In genomic region chr1:223708001-223708359, GRCh38 we compare ENCODE assay signal across 9 cellular contexts. TPM values are rescaled to one million over a fixed set of nuclear protein-coding genes. Genes with fewer than 3 reads are reported as not detected.
DNase-seq lines count a peak whose midpoint lies in the region; ATAC-seq, FAIRE-seq and TF ChIP-seq lines count a peak whose summit lies in the region.
"Had no signal": no experiment of that assay in that cellular context is flagged by ENCODE, and none has a peak within 500 bp of the region (broad histone marks: within the 10 kb centered on the region; RNA-seq: fewer than 3 reads in every experiment).

No MANE protein-coding gene starts in this region.

- TF ChIP-seq POLR2A in H54 (IDR thresholded peaks at IDR 0.05; ENCODE audit: low read depth, low read length): peak; percentile 31; the same call in 1 of the 2 replicates

- POLR2A ChIA-PET in RWPE1 (lab: Yijun Ruan, JAX; ENCODE audit: low non-redundant PET): interaction anchor here (0.5 to 0.7 kb wide), 2 partner anchors 24 to 574 kb away, joined by 3 to 9 read pairs; no protein-coding TSS in a partner anchor

- no peaks in the 10 kb centered on the region for H3K36me3 Mint-ChIP-seq in activated T-helper 2 cell treated with anti-CD3 and anti-CD28 coated beads, Interferon-gamma antibody, Interleukin-2, Interleukin-4, amounts not matched to agents 10 μg/mL and 5 μg/mL and 100 μg/mL, durations not matched to agents 14 hours and 24 hours and 36 hours (ENCODE audit: low read depth)

- CTCF ChIA-PET in RWPE1 (lab: Yijun Ruan, JAX): interaction anchor here (0.9 to 1.3 kb wide), 3 partner anchors 9 to 41 kb away, joined by 3 to 5 read pairs (median 4); no protein-coding TSS in a partner anchor

- H3K27ac ChIP-seq in RWPE1 (peak overlapping the region; percentile 94), skin epidermis (peak overlapping the region in 20 of 21 experiments; percentile 48 to 91 (median 74))

- H3K4me1 Mint-ChIP-seq in activated T-helper 2 cell treated with anti-CD3 and anti-CD28 coated beads, Interferon-gamma antibody, Interleukin-2, Interleukin-4, amounts not matched to agents 10 μg/mL and 5 μg/mL and 100 μg/mL, durations not matched to agents 14 hours and 24 hours and 36 hours (ENCODE audit: low read depth): peaks cover 41% of the 10 kb centered on the region

- no peaks in the 10 kb centered on the region for H3K9me3 Mint-ChIP-seq in activated T-helper 2 cell treated with anti-CD3 and anti-CD28 coated beads, Interferon-gamma antibody, Interleukin-2, Interleukin-4, amounts not matched to agents 10 μg/mL and 5 μg/mL and 100 μg/mL, durations not matched to agents 14 hours and 24 hours and 36 hours
- H3K9me3 Mint-ChIP-seq: activated B cell treated with CpG ODN at 0.5 μM for 24 hours had no signal

- no peak overlapping the region for H3K4me3 Mint-ChIP-seq in activated T-helper 2 cell treated with anti-CD3 and anti-CD28 coated beads, Interferon-gamma antibody, Interleukin-2, Interleukin-4, amounts not matched to agents 10 μg/mL and 5 μg/mL and 100 μg/mL, durations not matched to agents 14 hours and 24 hours and 36 hours (ENCODE audit: low read depth)
- H3K4me3 Mint-ChIP-seq: activated B cell treated with CpG ODN at 0.5 μM for 24 hours had no signal

- no peak overlapping the region for H3K27ac Mint-ChIP-seq in activated T-helper 2 cell treated with anti-CD3 and anti-CD28 coated beads, Interferon-gamma antibody, Interleukin-2, Interleukin-4, amounts not matched to agents 10 μg/mL and 5 μg/mL and 100 μg/mL, durations not matched to agents 14 hours and 24 hours and 36 hours
- H3K27ac Mint-ChIP-seq: activated B cell treated with CpG ODN at 0.5 μM for 24 hours had no signal

- H3K4me3 ChIP-seq in fibroblast of mammary gland (ENCODE audit: control insufficient read depth, low read depth, low read length) (no peak overlapping the region), skin epidermis (peak overlapping the region in 1 of 7 experiments; percentile 12)

- no peak for TF ChIP-seq CTCF in RWPE1 (conservative IDR thresholded peaks at IDR 0.05; ENCODE audit: low read depth)
- peak; percentile 33 for TF ChIP-seq CTCF in fibroblast of mammary gland (conservative IDR thresholded peaks at IDR 0.05; ENCODE audit: control insufficient read depth, insufficient read depth, low read depth, low read length)

- no peak for ATAC-seq in HG02970 (IDR thresholded peaks at IDR 0.05; ENCODE audit: low FRiP score, unreplicated experiment)

- no peak for DNase-seq in H54 (ENCODE audit: insufficient read length, low spot score)
- DNase-seq in RWPE1 (ENCODE audit: low spot score): no peak
- DNase-seq in fibroblast of mammary gland (ENCODE audit: low read depth): no peak
- no peak for DNase-seq in stimulated activated CD4-positive, alpha-beta T cell treated with anti-CD3 and anti-CD28 coated beads, Interleukin-2, amount 100 ng/mL, for 24 hours
- DNase-seq in SIG-M5 (lab: John Stamatoyannopoulos, UW): no peak
- no peak for DNase-seq in activated T-helper 2 cell treated with anti-CD3 and anti-CD28 coated beads, Interferon-gamma antibody, Interleukin-2, Interleukin-4, amounts not matched to agents 10 μg/mL and 5 μg/mL and 100 μg/mL, durations not matched to agents 14 hours and 24 hours and 36 hours (ENCODE audit: low spot score)
- DNase-seq: activated B cell treated with CpG ODN at 0.5 μM for 24 hours had no signal

- no peak for FAIRE-seq in H54 (lab: Jason Lieb, UNC)

- intact Hi-C loops in activated T-helper 2 cell treated with anti-CD3 and anti-CD28 coated beads, Interferon-gamma antibody, Interleukin-2, Interleukin-4, amounts not matched to agents 10 μg/mL and 5 μg/mL and 100 μg/mL, durations not matched to agents 14 hours and 24 hours and 36 hours (cut with micrococcal nuclease): loop anchor here (10.0 kb wide), 1 partner anchor 407 kb away; the partner anchor contains the start of gene FBXO28

- H3K27me3 Mint-ChIP-seq in activated T-helper 2 cell treated with anti-CD3 and anti-CD28 coated beads, Interferon-gamma antibody, Interleukin-2, Interleukin-4, amounts not matched to agents 10 μg/mL and 5 μg/mL and 100 μg/mL, durations not matched to agents 14 hours and 24 hours and 36 hours (ENCODE audit: low read depth): no peaks in the 10 kb centered on the region

RNA-seq across cellular contexts. Expression of gene CAPN2, which starts 4.4 kb away (rescaled TPM):
- 91.3 and 93.5 TPM in 2 replicates for total RNA-seq in activated T-helper 2 cell treated with anti-CD3 and anti-CD28 coated beads, Interferon-gamma antibody, Interleukin-2, Interleukin-4, amounts not matched to agents 10 μg/mL and 5 μg/mL and 100 μg/mL, durations not matched to agents 14 hours and 24 hours and 36 hours

RNA-seq across cellular contexts. Expression of gene CAPN8, which starts 42.5 kb away (rescaled TPM):
- total RNA-seq in activated T-helper 2 cell treated with anti-CD3 and anti-CD28 coated beads, Interferon-gamma antibody, Interleukin-2, Interleukin-4, amounts not matched to agents 10 μg/mL and 5 μg/mL and 100 μg/mL, durations not matched to agents 14 hours and 24 hours and 36 hours: not detected in 2 replicates
- total RNA-seq: activated B cell treated with CpG ODN at 0.5 μM for 24 hours had no signal
